9 cellular contexts compared by ENCODE assay signal in genomic region chr5:159668556-159668955, GRCh38.
"Had no signal": no experiment of that assay in that cellular context is flagged by ENCODE, and none has a peak within 500 bp of the region (broad histone marks: within the 10 kb centered on the region; RNA-seq: fewer than 3 reads in every experiment).

No MANE protein-coding gene starts in this region.

- H3K4me1 ChIP-seq: HAP-1 had no signal

- ATAC-seq: HCT116 had no signal

- H3K9me3 Mint-ChIP-seq: HFFc6 had no signal

- H3K36me3 ChIP-seq: HAP-1 had no signal

- DNase-seq: GM23248, GOT3, H7, HFFc6, IMR-90, KG1 had no signal

- H3K27ac ChIP-seq: GM23248, HL-60 had no signal

- H3K4me3 Mint-ChIP-seq: HFFc6 had no signal

- H3K9me3 ChIP-seq: HAP-1 had no signal

- H3K4me3 ChIP-seq: GM23248, HAP-1 had no signal

- H3K27ac Mint-ChIP-seq: HFFc6 had no signal
